8 cellular contexts compared by ENCODE assay signal in genomic region chr10:112446855-112447691, GRCh38. TPM values are rescaled to one million over a fixed set of nuclear protein-coding genes. Genes with fewer than 3 reads are reported as not detected.
DNase-seq lines count a peak whose midpoint lies in the region; ATAC-seq and TF ChIP-seq lines count a peak whose summit lies in the region.

VTI1A (plus strand) TSS chr10:112447215; CDS start chr10:112447374, 159 bp downstream.
ZDHHC6 (minus strand) TSS chr10:112446914; CDS start chr10:112445436, 1,478 bp downstream.

- peak; percentile 24; the same call in 1 of the 2 replicates for TF ChIP-seq CTCF in IMR-90 (conservative IDR thresholded peaks at IDR 0.05; ENCODE audit: low read depth, low read length)
- peak; percentile 33 for TF ChIP-seq CTCF in Panc1 (IDR thresholded peaks at IDR 0.05)

- no peaks in the 10 kb centered on the region; the same call in 1 of the 2 replicates for H3K36me3 ChIP-seq in IMR-90 (ENCODE audit: control insufficient read depth, insufficient read depth, low read length)
- peaks cover 23% of the 10 kb centered on the region for H3K36me3 ChIP-seq in Panc1 (ENCODE audit: control insufficient read depth, insufficient read depth, low read length)
- H3K36me3 ChIP-seq in naive thymus-derived CD4-positive, alpha-beta T cell (ENCODE audit: control insufficient read depth in 2 of 3, insufficient read depth in 3 of 3, low read length in 3 of 3), result peaks cover 0 to 26% (median 3%) of the 10 kb centered on the region in 3 experiments

- no peaks in the 10 kb centered on the region for H3K27me3 Mint-ChIP-seq in naive thymus-derived CD4-positive, alpha-beta T cell

- H2AK5ac ChIP-seq in IMR-90 (ENCODE audit: low read depth, low read length), result peak within 1 kb of the TSS; percentile 69

- TF ChIP-seq POLR2A in IMR-90 (IDR thresholded peaks at IDR 0.05; ENCODE audit: low read depth, low read length), result peak; percentile 67; the same call in 1 of the 2 replicates

- H3K9me3 ChIP-seq in IMR-90 (ENCODE audit: control insufficient read depth, insufficient read depth, low read length) (no peaks in the 10 kb centered on the region), Panc1 (ENCODE audit: control insufficient read depth, insufficient read depth, low read depth, low read length) (no peaks in the 10 kb centered on the region)
- no peaks in the 10 kb centered on the region for H3K9me3 ChIP-seq in naive thymus-derived CD4-positive, alpha-beta T cell (ENCODE audit: control insufficient read depth in 2 of 3, low read length in 3 of 3)

- DNase-seq in DMS53 treated with DMSO at 0.1 percent for 48 hours (lab: John Stamatoyannopoulos, UW; ENCODE audit: unreplicated experiment) (peak; percentile 76), IMR-90 (peak; percentile 84), Panc1 (ENCODE audit: low read depth, low spot score) (peak; percentile 58), activated T-helper 1 cell treated with Interleukin-2 at 50 U/mL for 16 hours (ENCODE audit: low read depth) (peak; percentile 72), fibroblast of gingiva (ENCODE audit: low read depth) (peak; percentile 81)
- DNase-seq in naive thymus-derived CD4-positive, alpha-beta T cell, result peak; percentile 70 to 89 (median 84)
- peak; percentile 73 to 95 (median 80) for DNase-seq in stimulated activated naive CD4-positive, alpha-beta T cell (lab: John Stamatoyannopoulos, UW)

- peak within 1 kb of the TSS; percentile 92 to 100 (median 96) for H3K4me3 Mint-ChIP-seq in naive thymus-derived CD4-positive, alpha-beta T cell

- no peaks in the 10 kb centered on the region for H3K9me3 Mint-ChIP-seq in naive thymus-derived CD4-positive, alpha-beta T cell

- no peaks in the 10 kb centered on the region for H3K27me3 ChIP-seq in IMR-90 (ENCODE audit: control insufficient read depth, insufficient read depth, low read length)
- no peaks in the 10 kb centered on the region for H3K27me3 ChIP-seq in Panc1 (ENCODE audit: control insufficient read depth, insufficient read depth, low read length)
- H3K27me3 ChIP-seq in naive thymus-derived CD4-positive, alpha-beta T cell (ENCODE audit: control insufficient read depth in 2 of 2, insufficient read depth in 2 of 2, low read length in 2 of 2), result no peaks in the 10 kb centered on the region

- H4K91ac ChIP-seq in IMR-90 (ENCODE audit: insufficient read depth, low read depth, low read length), result peak within 1 kb of the TSS; percentile 73

- dilution Hi-C loops in IMR-90 (cut with HindIII; ENCODE audit: low sequenced_read_pairs, unreplicated experiment), result no loop called here

- peak within 1 kb of the TSS; percentile 86 for H3K23ac ChIP-seq in IMR-90 (ENCODE audit: low read depth, low read length)

- BruUV-seq in IMR-90 (replicated peaks; lab: Mats Ljungman, UMichigan), result no TSS peak
- BruUV-seq in Panc1 (replicated peaks; lab: Mats Ljungman, UMichigan), result no TSS peak

- H3K18ac ChIP-seq in IMR-90 (ENCODE audit: low read depth, low read length), result peak within 1 kb of the TSS; percentile 44; the same call in 1 of the 2 replicates

- H2BK120ac ChIP-seq in IMR-90 (ENCODE audit: low read depth, low read length), result peak within 1 kb of the TSS; percentile 94

- H3K56ac ChIP-seq in IMR-90 (ENCODE audit: extremely low read depth, insufficient read depth, low read length), result peak within 1 kb of the TSS; percentile 86

- peak within 1 kb of the TSS; percentile 95 for H2AK9ac ChIP-seq in IMR-90 (replicated peaks; ENCODE audit: low read depth, low read length, poor library complexity)

- in situ Hi-C loops in IMR-90 (cut with MboI; ENCODE audit: low sequenced_read_pairs), result loop anchor here (10.0 kb wide), 1 partner anchor 262 kb away; the partner anchor contains the start of gene GPAM
- in situ Hi-C loops in Panc1 (cut with HindIII; ENCODE audit: low pct_unique_long_range_greater_than_20kb, low sequenced_read_pairs), result no loop called here

- peak within 1 kb of the TSS; percentile 95 for H3K4me3 ChIP-seq in IMR-90 (ENCODE audit: insufficient read depth, low read depth, low read length)
- H3K4me3 ChIP-seq in Panc1 (ENCODE audit: low read depth in 2 of 2, low read length in 2 of 2), result peak within 1 kb of the TSS; percentile 99
- peak within 1 kb of the TSS; percentile 85 for H3K4me3 ChIP-seq in naive thymus-derived CD4-positive, alpha-beta T cell (ENCODE audit: low read length)

- peak within 1 kb of the TSS; percentile 85 for H3K14ac ChIP-seq in IMR-90 (replicated peaks; ENCODE audit: low read depth, low read length)

- CTCF ChIA-PET in IMR-90 (lab: Yijun Ruan, JAX), result no interaction called here
- CTCF ChIA-PET in Panc1 (lab: Charles Lee), result interaction anchor here (1.1 to 1.5 kb wide), 2 partner anchors 25 to 75 kb away, joined by 3 to 11 read pairs; no protein-coding TSS in a partner anchor
- CTCF ChIA-PET in naive thymus-derived CD4-positive, alpha-beta T cell (lab: Charles Lee), result interaction anchor here (0.5 kb wide), 1 partner anchor 28 kb away, joined by 3 read pairs; no protein-coding TSS in a partner anchor

- ATAC-seq in GM21528 (IDR thresholded peaks at IDR 0.05; ENCODE audit: low FRiP score, unreplicated experiment) (peak; percentile 94), IMR-90 (ENCODE audit: low read depth) (peak; percentile 96), Panc1 (peak; percentile 99)
- ATAC-seq in naive thymus-derived CD4-positive, alpha-beta T cell, result peak; percentile 95

- peak within 1 kb of the TSS; percentile 92 to 98 for H4K8ac ChIP-seq in IMR-90 (ENCODE audit: low read depth in 2 of 2, low read length in 2 of 2)

- 0 out of 2 replicates have a peak within 1 kb of the TSS, but pooled peaks have one; percentile 22 for H2BK20ac ChIP-seq in IMR-90 (ENCODE audit: low read depth, low read length)

- peak within 1 kb of the TSS; percentile 85 for H3K4ac ChIP-seq in IMR-90 (ENCODE audit: low read depth, low read length)

- no peaks in the 10 kb centered on the region for H3K9me1 ChIP-seq in IMR-90 (ENCODE audit: insufficient read depth, low read length)

- H3K27ac Mint-ChIP-seq in naive thymus-derived CD4-positive, alpha-beta T cell, result peak within 1 kb of the TSS; percentile 95 to 100 (median 99)

- peak within 1 kb of the TSS; percentile 99 for H2AFZ ChIP-seq in IMR-90 (replicated peaks; ENCODE audit: low read length, poor library complexity)

- POLR2A ChIA-PET in IMR-90 (lab: Charles Lee; ENCODE audit: unreplicated experiment) (no interaction called here), Panc1 (lab: Charles Lee) (no interaction called here)
- POLR2A ChIA-PET in naive thymus-derived CD4-positive, alpha-beta T cell (lab: Charles Lee), result interaction anchor here (0.7 to 2.5 kb wide), 10 partner anchors 10 to 263 kb away, joined by 3 to 22 read pairs (median 4); partner anchors contain the start of genes ACSL5 and GPAM

- 0 out of 2 replicates have a peak, but pooled peaks have one; percentile 10 for TF ChIP-seq RAD21 in IMR-90 (IDR thresholded peaks at IDR 0.05; ENCODE audit: low read length)

- peaks cover 5 to 14% (median 8%) of the 10 kb centered on the region in 5 donors for H3K36me3 Mint-ChIP-seq in naive thymus-derived CD4-positive, alpha-beta T cell

- no peaks in the 10 kb centered on the region for H4K20me1 ChIP-seq in IMR-90 (ENCODE audit: insufficient read depth, low read length)

- H2BK15ac ChIP-seq in IMR-90 (ENCODE audit: low read depth, low read length), result 0 out of 3 replicates have a peak within 1 kb of the TSS, but pooled peaks have one; percentile 39

- peak within 1 kb of the TSS; percentile 83 for H4K5ac ChIP-seq in IMR-90 (ENCODE audit: low read depth, low read length)

- H3K4me1 Mint-ChIP-seq in naive thymus-derived CD4-positive, alpha-beta T cell, result peaks cover 31 to 81% (median 65%) of the 10 kb centered on the region in 7 donors

- intact Hi-C loops in IMR-90 (cut with micrococcal nuclease), result loop anchor here (1.0 kb wide), 2 partner anchors 25 to 938 kb away; no protein-coding TSS in a partner anchor
- intact Hi-C loops in Panc1 (cut with micrococcal nuclease; ENCODE audit: unreplicated experiment), result no loop called here
- intact Hi-C loops in naive thymus-derived CD4-positive, alpha-beta T cell (cut with micrococcal nuclease), result loop anchor here (1.0 to 10.0 kb wide), 11 partner anchors 9 to 1950 kb away; partner anchors contain the start of genes DCLRE1A (in 2 of the 2), DUSP5 (in 2 of the 2), GPAM (in 2 of the 2) and NHLRC2 (in 2 of the 2)

- H3K4me2 ChIP-seq in IMR-90 (ENCODE audit: low read depth, low read length), result peak within 1 kb of the TSS; percentile 92

- peak within 1 kb of the TSS; percentile 97 for H3K9ac ChIP-seq in IMR-90 (ENCODE audit: low read depth, low read length)

- peaks cover 24 to 25% of the 10 kb centered on the region in 2 experiments for H3K79me1 ChIP-seq in IMR-90 (ENCODE audit: low read depth in 1 of 2, low read length in 2 of 2)

- H3K4me1 ChIP-seq in IMR-90 (ENCODE audit: control insufficient read depth, insufficient read depth, low read length) (no peaks in the 10 kb centered on the region), Panc1 (ENCODE audit: control insufficient read depth, insufficient read depth, low read length) (peaks cover 22% of the 10 kb centered on the region)
- peaks cover 23 to 25% of the 10 kb centered on the region in 2 donors for H3K4me1 ChIP-seq in naive thymus-derived CD4-positive, alpha-beta T cell (ENCODE audit: control insufficient read depth in 2 of 2, insufficient read depth in 2 of 2, low read length in 2 of 2)

- 3% methylated on average over 15 of the region's 63 CpGs; no CpG with 5 or more reads in 1 of the 2 experiments for WGBS in IMR-90 (ENCODE audit: extremely low coverage in 2 of 2, insufficient read length in 1 of 2), 2 experiments

- peak within 1 kb of the TSS; percentile 92 for H3K27ac ChIP-seq in IMR-90 (ENCODE audit: insufficient read depth, low read length)
- peak within 1 kb of the TSS; percentile 99 for H3K27ac ChIP-seq in Panc1 (ENCODE audit: low read length)
- H3K27ac ChIP-seq in naive thymus-derived CD4-positive, alpha-beta T cell (ENCODE audit: low read depth, low read length), result peak within 1 kb of the TSS; percentile 90

- peak within 1 kb of the TSS; percentile 80 for H2BK5ac ChIP-seq in IMR-90 (ENCODE audit: low read depth, low read length, poor library complexity, severe bottlenecking)

RNA-seq across cellular contexts. Expression of gene VTI1A, which starts in this region (rescaled TPM):
- 24.9 and 35.0 TPM in 2 replicates for total RNA-seq in IMR-90 (2012; rRNA removed)
- 7.7 and 9.7 TPM in 2 replicates for polyA plus RNA-seq in IMR-90 (2012; rRNA removed)
- 4.1 and 5.0 TPM in 2 replicates for polyA plus RNA-seq in IMR-90 (2012; cell fraction: cytosol; rRNA removed)
- 8.1 and 27.6 TPM in 2 replicates for polyA plus RNA-seq in IMR-90 (2012; cell fraction: nucleus; rRNA removed; ENCODE audit: low replicate concordance)
- 36.3 TPM for total RNA-seq in Panc1 (2021; ENCODE audit: unreplicated experiment)
- polyA plus RNA-seq in Panc1 (2012; ENCODE audit: insufficient read length), result 12.8 TPM
- total RNA-seq in naive thymus-derived CD4-positive, alpha-beta T cell, result 10 to 100 TPM; 40.2 to 56.8 (median 51.4) TPM
- polyA plus RNA-seq in naive thymus-derived CD4-positive, alpha-beta T cell, result 10 to 100 TPM; 21.7 to 27.2 TPM

RNA-seq across cellular contexts. Expression of gene ZDHHC6, which starts in this region (rescaled TPM):
- total RNA-seq in IMR-90 (2012; rRNA removed), result 17.4 and 22.2 TPM in 2 replicates
- 15.4 and 21.6 TPM in 2 replicates for polyA plus RNA-seq in IMR-90 (2012; rRNA removed)
- 3.1 and 5.7 TPM in 2 replicates for polyA plus RNA-seq in IMR-90 (2012; cell fraction: cytosol; rRNA removed)
- polyA plus RNA-seq in IMR-90 (2012; cell fraction: nucleus; rRNA removed; ENCODE audit: low replicate concordance), result 9.7 and 54.2 TPM in 2 replicates
- total RNA-seq in Panc1 (2021; ENCODE audit: unreplicated experiment), result 40.3 TPM
- polyA plus RNA-seq in Panc1 (2012; ENCODE audit: insufficient read length), result 26.2 TPM
- total RNA-seq in naive thymus-derived CD4-positive, alpha-beta T cell, result 10 to 100 TPM; 34.3 to 66.3 (median 50.9) TPM
- polyA plus RNA-seq in naive thymus-derived CD4-positive, alpha-beta T cell, result 10 to 100 TPM; 29.9 to 32.4 TPM

Comparison
In these comparisons a context has a peak if more than half of its experiments do, and no peak if none do; other contexts are left out.
1. Peak in every context shown above with its lines: DNase-seq, ATAC-seq, H3K4me3 ChIP-seq and H3K27ac ChIP-seq.